Comparison of ENCODE assay signal across 21 cellular contexts in genomic region chr6:156282087-156282486, GRCh38.
DNase-seq lines count a peak whose midpoint lies in the region; ATAC-seq, FAIRE-seq and TF ChIP-seq lines count a peak whose summit lies in the region.
"Had no signal": no experiment of that assay in that cellular context is flagged by ENCODE, and none has a peak within 500 bp of the region (broad histone marks: within the 10 kb centered on the region; RNA-seq: fewer than 3 reads in every experiment).

No MANE protein-coding gene starts in this region.

- no peaks in the 10 kb centered on the region for H3K4me1 ChIP-seq in A549
- H3K4me1 ChIP-seq in MM.1S (ENCODE audit: low read length) = peaks cover 36% of the 10 kb centered on the region
- no peaks in the 10 kb centered on the region for H3K4me1 ChIP-seq in left lung

- intact Hi-C loops in left lung (cut with DNase I) = no loop called here

- H3K27ac Mint-ChIP-seq in neural crest cell (ENCODE audit: unreplicated experiment) = no peak overlapping the region
- H3K27ac Mint-ChIP-seq: CD4-positive, CD25-positive, alpha-beta regulatory T cell; CD8-positive, alpha-beta memory T cell; H9 had no signal

- H3K79me2 ChIP-seq in MM.1S (ENCODE audit: low read length) = no peaks in the 10 kb centered on the region

- H3K36me3 ChIP-seq in MM.1S (replicated peaks; ENCODE audit: insufficient read depth, low read length) (no peaks in the 10 kb centered on the region), SK-N-MC (ENCODE audit: insufficient read depth, low read length) (peaks cover 11% of the 10 kb centered on the region; the same call in 1 of the 2 replicates), left lung (no peaks in the 10 kb centered on the region)

- H3K9me3 Mint-ChIP-seq in neural crest cell = peaks cover 12% of the 10 kb centered on the region

- no peaks in the 10 kb centered on the region for H3K27me3 Mint-ChIP-seq in neural crest cell (ENCODE audit: low read depth)
- H3K27me3 Mint-ChIP-seq: B cell had no signal

- H3K27ac ChIP-seq in A549 (no peak overlapping the region), MM.1S (ENCODE audit: low read length) (peak overlapping the region; percentile 23; the same call in 1 of the 2 replicates), SK-N-MC (peak overlapping the region; percentile 80), left lung (no peak overlapping the region)

- CTCF ChIA-PET in A549 (lab: Yijun Ruan, JAX) = no interaction called here

- TF ChIP-seq POLR2A in A549 (IDR thresholded peaks at IDR 0.05; ENCODE audit: low read length) = no peak

- POLR2A ChIA-PET in A549 (lab: Yijun Ruan, JAX) = no interaction called here

- peaks cover 9% of the 10 kb centered on the region for H3K36me3 Mint-ChIP-seq in neural crest cell (ENCODE audit: low read depth)
- H3K36me3 Mint-ChIP-seq: CD8-positive, alpha-beta memory T cell had no signal

- TF ChIP-seq CTCF in A549 (IDR thresholded peaks at IDR 0.05) (no peak), MM.1S (IDR thresholded peaks at IDR 0.05; ENCODE audit: low read length) (no peak), neural crest cell (conservative IDR thresholded peaks at IDR 0.05) (no peak), left lung (IDR thresholded peaks at IDR 0.05) (no peak)

- H4K20me1 ChIP-seq in MM.1S (ENCODE audit: insufficient read depth, low read length) = no peaks in the 10 kb centered on the region

- H2AFZ ChIP-seq in MM.1S (ENCODE audit: low read length) = no peak overlapping the region

- no peak for TF ChIP-seq RAD21 in A549 (conservative IDR thresholded peaks at IDR 0.05 in 1 of 2, IDR thresholded peaks at IDR 0.05 in 1 of 2)

- peaks cover 20% of the 10 kb centered on the region for H3F3A ChIP-seq in MM.1S (ENCODE audit: insufficient read depth, low read length)

- FAIRE-seq in A549 (lab: Jason Lieb, UNC) = no peak
- FAIRE-seq: GM12878, HTR-8/SVneo had no signal

- TF ChIP-seq EP300 in A549 (IDR thresholded peaks at IDR 0.05) = no peak

- no peaks in the 10 kb centered on the region for H3K27me3 ChIP-seq in MM.1S (replicated peaks; ENCODE audit: insufficient read depth, low read length)
- H3K27me3 ChIP-seq in left lung = no peaks in the 10 kb centered on the region

- peak overlapping the region; percentile 0 for H3K4me3 Mint-ChIP-seq in neural crest cell
- H3K4me3 Mint-ChIP-seq: CD4-positive, CD25-positive, alpha-beta regulatory T cell; CD8-positive, alpha-beta memory T cell; H9 had no signal

- peaks cover 59% of the 10 kb centered on the region for H3K4me1 Mint-ChIP-seq in neural crest cell
- H3K4me1 Mint-ChIP-seq: CD4-positive, CD25-positive, alpha-beta regulatory T cell; CD8-positive, alpha-beta memory T cell; H9 had no signal

- no peak overlapping the region for H3K4me3 ChIP-seq in A549
- no peak overlapping the region for H3K4me3 ChIP-seq in MM.1S (ENCODE audit: low read length)
- H3K4me3 ChIP-seq in SK-N-MC = 0 out of 2 replicates have a peak overlapping the region, but pooled peaks have one; percentile 6
- H3K4me3 ChIP-seq in left lung = no peak overlapping the region
- H3K4me3 ChIP-seq: GM12878 had no signal

- H3K9me3 ChIP-seq in A549 (no peaks in the 10 kb centered on the region), MM.1S (replicated peaks; ENCODE audit: insufficient read depth, low read length) (no peaks in the 10 kb centered on the region), SK-N-MC (ENCODE audit: low read depth, low read length) (no peaks in the 10 kb centered on the region; the same call in 1 of the 2 replicates), left lung (peaks cover 0 to 3% of the 10 kb centered on the region in 2 donors)

- H3K9me2 ChIP-seq in MM.1S (replicated peaks; ENCODE audit: insufficient read depth, low read length) = no peaks in the 10 kb centered on the region

- no peak overlapping the region for H3K9ac ChIP-seq in MM.1S (ENCODE audit: low read length)
- H3K9ac ChIP-seq in SK-N-MC (ENCODE audit: insufficient read length) = no peak overlapping the region

- ATAC-seq in A549 = no peak
- no peak for ATAC-seq in left lung
- ATAC-seq in GM18909 (IDR thresholded peaks at IDR 0.05; ENCODE audit: poor library complexity, unreplicated experiment) = no peak
- ATAC-seq in GM21390 (IDR thresholded peaks at IDR 0.05; ENCODE audit: unreplicated experiment) = no peak
- ATAC-seq: GM12878 had no signal

- H3K4me2 ChIP-seq in A549 (no peak overlapping the region), MM.1S (ENCODE audit: low read depth, low read length) (no peak overlapping the region)

- WGBS in A549 (ENCODE audit: missing lambda C conversion rate) = 0% methylated on average over 1 of the region's 1 CpG

- DNase-seq in A549 (ENCODE audit: low read depth in 1 of 2, low spot score in 1 of 2) (no peak), MM.1S (peak; percentile 30), SK-N-MC (ENCODE audit: low read depth, low spot score) (no peak), neural crest cell (ENCODE audit: low read depth, low spot score) (no peak), left lung (no peak)
- DNase-seq: 8988T; C1 segment of cervical spinal cord; CD4-positive, CD25-positive, alpha-beta regulatory T cell; CD8-positive, alpha-beta memory T cell; COR-L47; DMS 273 treated with DMSO at 0.1 percent for 48 hours; DMS53; DND-41; EL; GOT3; H9 had no signal

TF ChIP-seq in A549, 52 proteins besides CTCF, POLR2A, EP300 and RAD21:
- TF ChIP-seq CHD2 (IDR thresholded peaks at IDR 0.05; ENCODE audit: low read length, partially characterized antibody) = no peak
- TF ChIP-seq MAFK (IDR thresholded peaks at IDR 0.05; ENCODE audit: partially characterized antibody) = peak; percentile 58
- no peak for TF ChIP-seq SREBF2 (IDR thresholded peaks at IDR 0.05)

Comparison
In these comparisons a context has a peak if more than half of its experiments do, and no peak if none do; other contexts are left out.
1. H3K27ac ChIP-seq: peak in MM.1S (single experiment) and SK-N-MC (single experiment); none in A549 (0 of 2) and left lung (0 of 2).